Comparison of ENCODE assay signal across 8 cellular contexts in genomic region chr13:51731759-51732158, GRCh38.
A peak's percentile ranks its signal among the peaks of the same experiment; 100 is the strongest.
DNase-seq lines count a peak whose midpoint lies in the region; ATAC-seq and TF ChIP-seq lines count a peak whose summit lies in the region.

No MANE protein-coding gene starts in this region.

- BruUV-seq in MCF 10A (replicated peaks; lab: Mats Ljungman, UMichigan) (no TSS peak), mammary epithelial cell (replicated peaks; lab: Mats Ljungman, UMichigan) (no TSS peak)

- CTCF ChIA-PET in MCF 10A (lab: Yijun Ruan, JAX) (interaction anchor here (0.7 to 1.6 kb wide), 19 partner anchors 9 to 606 kb away, joined by 3 to 9 read pairs (median 3); partner anchors contain the start of gene INTS6), mammary epithelial cell (lab: Charles Lee; ENCODE audit: low non-redundant PET) (no interaction called here)

- no peak for TF ChIP-seq POLR2A in uterus (IDR thresholded peaks at IDR 0.05)

- H3K9ac ChIP-seq in mammary epithelial cell (ENCODE audit: insufficient read depth, low read length) = no peak overlapping the region

- ATAC-seq in GM19397 (IDR thresholded peaks at IDR 0.05; ENCODE audit: unreplicated experiment) = no peak

- TF ChIP-seq CTCF in MCF 10A (IDR thresholded peaks at IDR 0.05; ENCODE audit: unreplicated experiment) (no peak), mammary epithelial cell (conservative IDR thresholded peaks at IDR 0.05 in 1 of 2, IDR thresholded peaks at IDR 0.05 in 1 of 2; ENCODE audit: extremely low read depth in 1 of 2, insufficient read depth in 1 of 2, low read depth in 1 of 2, low read length in 2 of 2) (peak in 1 of 2 donors; percentile 27), cardiac fibroblast (IDR thresholded peaks at IDR 0.05; ENCODE audit: low read depth, low read length) (peak; percentile 50), uterus (IDR thresholded peaks at IDR 0.05) (peak; percentile 43 to 57 (median 52))

- H3K36me3 ChIP-seq in mammary epithelial cell (ENCODE audit: insufficient read depth, low read length) (peaks cover 13% of the 10 kb centered on the region), uterus (no peaks in the 10 kb centered on the region)

- 100% methylated on average over 3 of the region's 4 CpGs for WGBS in mammary epithelial cell (ENCODE audit: low coverage, missing lambda C conversion rate)

- POLR2A ChIA-PET in MCF 10A (lab: Yijun Ruan, JAX) = interaction anchor here (0.6 to 5.4 kb wide), 11 partner anchors 10 to 297 kb away, joined by 3 to 28 read pairs (median 4); partner anchors contain the start of gene INTS6

- intact Hi-C loops in MCF 10A (cut with micrococcal nuclease) (loop anchor here (2.0 to 5.0 kb wide), 4 partner anchors 104 to 294 kb away; partner anchors contain the start of genes INTS6 and WDFY2), mammary epithelial cell (cut with micrococcal nuclease) (loop anchor here (2.0 kb wide), 2 partner anchors 147 to 279 kb away; partner anchors contain the start of genes INTS6 and WDFY2), uterus (cut with DNase I; ENCODE audit: low total_unique reads) (loop anchor here (10.0 kb wide), 1 partner anchor 277 kb away; the partner anchor contains the start of gene INTS6)

- peaks cover 15% of the 10 kb centered on the region for H3K36me3 Mint-ChIP-seq in MCF 10A (ENCODE audit: insufficient read depth, unreplicated experiment)

- no peaks in the 10 kb centered on the region for H3K27me3 Mint-ChIP-seq in MCF 10A (ENCODE audit: insufficient read depth, unreplicated experiment)

- H3K9me3 ChIP-seq in mammary epithelial cell (replicated peaks; ENCODE audit: insufficient read depth, low read length) (no peaks in the 10 kb centered on the region), uterus (no peaks in the 10 kb centered on the region)

- no peak overlapping the region for H3K27ac ChIP-seq in mammary epithelial cell (ENCODE audit: insufficient read depth, low read depth, low read length)
- peak overlapping the region; percentile 65 to 68 for H3K27ac ChIP-seq in uterus

- H3K4me3 Mint-ChIP-seq in MCF 10A (ENCODE audit: unreplicated experiment) = no peak overlapping the region

- peaks cover 13% of the 10 kb centered on the region for H3K4me1 Mint-ChIP-seq in MCF 10A (ENCODE audit: insufficient read depth, unreplicated experiment)

- no peaks in the 10 kb centered on the region for H4K20me1 ChIP-seq in mammary epithelial cell (ENCODE audit: insufficient read depth, low read length)

- H3K4me3 ChIP-seq in mammary epithelial cell (replicated peaks in 1 of 3; ENCODE audit: insufficient read depth in 1 of 3, low read depth in 2 of 3, low read length in 3 of 3) (no peak overlapping the region), cardiac fibroblast (replicated peaks in 1 of 2; ENCODE audit: low read depth in 2 of 2, low read length in 2 of 2) (no peak overlapping the region), uterus (no peak overlapping the region)

- H3K27me3 ChIP-seq in mammary epithelial cell (ENCODE audit: insufficient read depth, low read length) (no peaks in the 10 kb centered on the region), uterus (no peaks in the 10 kb centered on the region)

- H3K79me2 ChIP-seq in mammary epithelial cell (ENCODE audit: insufficient read depth, low read length) = peaks cover 10% of the 10 kb centered on the region

- peak overlapping the region; percentile 40 for H3K27ac Mint-ChIP-seq in MCF 10A (ENCODE audit: low read depth, unreplicated experiment)

- no peak overlapping the region for H3K4me2 ChIP-seq in mammary epithelial cell (ENCODE audit: insufficient read depth, low read depth, low read length)

- peaks cover 33% of the 10 kb centered on the region for H3K4me1 ChIP-seq in mammary epithelial cell (ENCODE audit: insufficient read depth, low read length)
- H3K4me1 ChIP-seq in uterus = peaks cover 0 to 6% of the 10 kb centered on the region in 2 donors

- dilution Hi-C loops in mammary epithelial cell (cut with HindIII; ENCODE audit: low sequenced_read_pairs) = no loop called here

- in situ Hi-C loops in mammary epithelial cell (cut with MboI; ENCODE audit: low sequenced_read_pairs in 2 of 2) = no loop called here

- DNase-seq in MCF 10A (ENCODE audit: unreplicated experiment) = peak; percentile 26
- no peak for DNase-seq in mammary epithelial cell
- peak; percentile 85 to 88 for DNase-seq in cardiac fibroblast (ENCODE audit: low read depth in 2 of 2)
- peak; percentile 35 for DNase-seq in left kidney (ENCODE audit: low read depth, low spot score)
- no peak for DNase-seq in uterus
- no peak for DNase-seq in mucosa of gallbladder (ENCODE audit: low spot score)
- no peak for DNase-seq in NCI-H1436 (lab: John Stamatoyannopoulos, UW)

- no peaks in the 10 kb centered on the region for H3K9me3 Mint-ChIP-seq in MCF 10A (ENCODE audit: unreplicated experiment)

- H2AFZ ChIP-seq in mammary epithelial cell (ENCODE audit: low read depth, low read length) = no peak overlapping the region

Comparison
In these comparisons a context has a peak if more than half of its experiments do, and no peak if none do; other contexts are left out.
1. DNase-seq: peak in MCF 10A (single experiment), cardiac fibroblast (2 of 2) and left kidney (single experiment); none in mammary epithelial cell (single experiment), uterus (0 of 2), mucosa of gallbladder (single experiment) and NCI-H1436 (single experiment).